In genomic region chr15:29969587-29970401, GRCh38 we compare ENCODE assay signal across 1 cellular context.
TF ChIP-seq lines count a peak whose summit lies in the region.

No MANE protein-coding gene starts in this region.

TF ChIP-seq in GM23338, 12 proteins besides CTCF, POLR2A, EP300 and RAD21 (continued from another document):
- TF ChIP-seq, protein P1, sequence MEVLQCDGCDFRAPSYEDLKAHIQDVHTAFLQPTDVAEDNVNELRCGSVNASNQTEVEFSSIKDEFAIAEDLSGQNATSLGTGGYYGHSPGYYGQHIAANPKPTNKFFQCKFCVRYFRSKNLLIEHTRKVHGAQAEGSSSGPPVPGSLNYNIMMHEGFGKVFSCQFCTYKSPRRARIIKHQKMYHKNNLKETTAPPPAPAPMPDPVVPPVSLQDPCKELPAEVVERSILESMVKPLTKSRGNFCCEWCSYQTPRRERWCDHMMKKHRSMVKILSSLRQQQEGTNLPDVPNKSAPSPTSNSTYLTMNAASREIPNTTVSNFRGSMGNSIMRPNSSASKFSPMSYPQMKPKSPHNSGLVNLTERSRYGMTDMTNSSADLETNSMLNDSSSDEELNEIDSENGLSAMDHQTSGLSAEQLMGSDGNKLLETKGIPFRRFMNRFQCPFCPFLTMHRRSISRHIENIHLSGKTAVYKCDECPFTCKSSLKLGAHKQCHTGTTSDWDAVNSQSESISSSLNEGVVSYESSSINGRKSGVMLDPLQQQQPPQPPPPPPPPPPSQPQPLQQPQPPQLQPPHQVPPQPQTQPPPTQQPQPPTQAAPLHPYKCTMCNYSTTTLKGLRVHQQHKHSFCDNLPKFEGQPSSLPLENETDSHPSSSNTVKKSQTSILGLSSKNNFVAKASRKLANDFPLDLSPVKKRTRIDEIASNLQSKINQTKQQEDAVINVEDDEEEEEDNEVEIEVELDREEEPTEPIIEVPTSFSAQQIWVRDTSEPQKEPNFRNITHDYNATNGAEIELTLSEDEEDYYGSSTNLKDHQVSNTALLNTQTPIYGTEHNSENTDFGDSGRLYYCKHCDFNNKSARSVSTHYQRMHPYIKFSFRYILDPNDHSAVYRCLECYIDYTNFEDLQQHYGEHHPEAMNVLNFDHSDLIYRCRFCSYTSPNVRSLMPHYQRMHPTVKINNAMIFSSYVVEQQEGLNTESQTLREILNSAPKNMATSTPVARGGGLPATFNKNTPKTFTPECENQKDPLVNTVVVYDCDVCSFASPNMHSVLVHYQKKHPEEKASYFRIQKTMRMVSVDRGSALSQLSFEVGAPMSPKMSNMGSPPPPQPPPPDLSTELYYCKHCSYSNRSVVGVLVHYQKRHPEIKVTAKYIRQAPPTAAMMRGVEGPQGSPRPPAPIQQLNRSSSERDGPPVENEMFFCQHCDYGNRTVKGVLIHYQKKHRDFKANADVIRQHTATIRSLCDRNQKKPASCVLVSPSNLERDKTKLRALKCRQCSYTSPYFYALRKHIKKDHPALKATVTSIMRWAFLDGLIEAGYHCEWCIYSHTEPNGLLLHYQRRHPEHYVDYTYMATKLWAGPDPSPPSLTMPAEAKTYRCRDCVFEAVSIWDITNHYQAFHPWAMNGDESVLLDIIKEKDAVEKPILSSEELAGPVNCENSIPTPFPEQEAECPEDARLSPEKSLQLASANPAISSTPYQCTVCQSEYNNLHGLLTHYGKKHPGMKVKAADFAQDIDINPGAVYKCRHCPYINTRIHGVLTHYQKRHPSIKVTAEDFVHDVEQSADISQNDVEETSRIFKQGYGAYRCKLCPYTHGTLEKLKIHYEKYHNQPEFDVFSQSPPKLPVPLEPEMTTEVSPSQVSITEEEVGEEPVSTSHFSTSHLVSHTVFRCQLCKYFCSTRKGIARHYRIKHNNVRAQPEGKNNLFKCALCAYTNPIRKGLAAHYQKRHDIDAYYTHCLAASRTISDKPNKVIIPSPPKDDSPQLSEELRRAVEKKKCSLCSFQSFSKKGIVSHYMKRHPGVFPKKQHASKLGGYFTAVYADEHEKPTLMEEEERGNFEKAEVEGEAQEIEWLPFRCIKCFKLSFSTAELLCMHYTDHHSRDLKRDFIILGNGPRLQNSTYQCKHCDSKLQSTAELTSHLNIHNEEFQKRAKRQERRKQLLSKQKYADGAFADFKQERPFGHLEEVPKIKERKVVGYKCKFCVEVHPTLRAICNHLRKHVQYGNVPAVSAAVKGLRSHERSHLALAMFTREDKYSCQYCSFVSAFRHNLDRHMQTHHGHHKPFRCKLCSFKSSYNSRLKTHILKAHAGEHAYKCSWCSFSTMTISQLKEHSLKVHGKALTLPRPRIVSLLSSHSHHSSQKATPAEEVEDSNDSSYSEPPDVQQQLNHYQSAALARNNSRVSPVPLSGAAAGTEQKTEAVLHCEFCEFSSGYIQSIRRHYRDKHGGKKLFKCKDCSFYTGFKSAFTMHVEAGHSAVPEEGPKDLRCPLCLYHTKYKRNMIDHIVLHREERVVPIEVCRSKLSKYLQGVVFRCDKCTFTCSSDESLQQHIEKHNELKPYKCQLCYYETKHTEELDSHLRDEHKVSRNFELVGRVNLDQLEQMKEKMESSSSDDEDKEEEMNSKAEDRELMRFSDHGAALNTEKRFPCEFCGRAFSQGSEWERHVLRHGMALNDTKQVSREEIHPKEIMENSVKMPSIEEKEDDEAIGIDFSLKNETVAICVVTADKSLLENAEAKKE (CRISPR knock-in tag; IDR thresholded peaks at IDR 0.05), result no peak
